Comparison of ENCODE assay signal across 23 cellular contexts in the genomic region with DNA sequence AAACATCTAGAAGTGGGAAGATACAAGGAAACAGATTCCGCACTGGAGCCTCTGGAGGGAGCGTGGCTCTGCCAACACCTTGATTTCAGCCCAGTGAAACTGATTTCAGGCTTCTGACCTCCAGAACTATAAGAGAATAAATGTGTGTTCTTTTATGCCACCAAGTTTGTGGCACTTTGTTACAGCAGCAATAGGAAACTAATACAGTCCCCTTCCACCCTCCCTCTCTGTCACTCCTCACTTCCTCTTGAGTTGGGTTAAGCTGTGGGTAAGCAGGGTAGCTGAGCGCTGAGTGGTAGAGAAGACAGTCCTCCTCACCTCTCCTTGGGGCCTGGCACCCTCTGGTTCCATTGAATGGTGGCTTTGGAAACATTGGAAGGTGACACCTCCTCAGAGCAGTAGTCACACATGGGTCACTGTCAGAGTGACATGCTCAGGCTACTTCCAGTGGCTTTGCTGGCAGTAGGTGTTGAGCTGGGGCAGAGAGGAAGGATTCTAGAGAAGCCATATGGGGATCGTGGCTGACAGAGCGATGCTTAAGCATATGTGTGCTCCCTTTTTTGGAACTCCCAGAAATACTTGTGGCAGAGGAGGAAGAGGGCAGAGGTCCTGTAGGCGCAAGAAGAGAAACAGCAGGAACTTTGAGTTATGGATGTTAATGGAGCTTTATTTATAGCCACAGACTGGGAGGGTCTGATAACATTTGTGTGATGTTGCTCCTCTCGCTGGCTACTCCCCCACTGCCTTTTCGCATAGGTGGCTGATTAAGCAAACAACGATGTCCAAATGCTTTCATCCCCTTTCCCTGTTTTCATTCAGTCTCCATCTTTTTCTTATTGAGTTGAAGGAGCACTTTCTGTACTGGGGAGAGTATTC. TPM values are rescaled to one million over a fixed set of nuclear protein-coding genes. Genes with fewer than 3 reads are reported as not detected.
DNase-seq lines count a peak whose midpoint lies in the region; ATAC-seq, FAIRE-seq and TF ChIP-seq lines count a peak whose summit lies in the region.
"Had no signal": no experiment of that assay in that cellular context is flagged by ENCODE, and none has a peak within 500 bp of the region (broad histone marks: within the 10 kb centered on the region; RNA-seq: fewer than 3 reads in every experiment).

No MANE protein-coding gene starts in this region.

- H2BK5ac ChIP-seq in H9 (ENCODE audit: insufficient read length, low read length), result no peak overlapping the region

- no peak overlapping the region for H3K14ac ChIP-seq in H9 (ENCODE audit: insufficient read depth, low read length)

- no peak overlapping the region for H2AFZ ChIP-seq in H9 (ENCODE audit: low read length)
- H2AFZ ChIP-seq: GM23248 had no signal

- no peak overlapping the region for H2AK5ac ChIP-seq in H9 (ENCODE audit: insufficient read length, low read length)

- no peak overlapping the region for H4K5ac ChIP-seq in H9 (ENCODE audit: insufficient read length, low read depth, low read length)

- H3K27ac Mint-ChIP-seq in H9, result no peak overlapping the region
- H3K27ac Mint-ChIP-seq: CD4-positive, alpha-beta memory T cell had no signal

- ATAC-seq in heart left ventricle, result peak in 3 of 4 donors; percentile 20 to 31 (median 27)
- ATAC-seq: HCT116, Panc1 had no signal

- WGBS in heart left ventricle, 4 donors, result 44 to 52% (median 46%) methylated on average over 9 of the region's 9 CpGs
- WGBS in spleen, 5 donors, result 60 to 74% (median 73%) methylated on average over 9 of the region's 9 CpGs
- no CpG with 5 or more reads among the region's 9 CpGs for WGBS in H9 (ENCODE audit: extremely low coverage, insufficient read length, low lambda C conversion rate)

- H3K27me3 Mint-ChIP-seq in H9 (ENCODE audit: low read depth), result peaks cover 23% of the 10 kb centered on the region

- no peaks in the 10 kb centered on the region for H3K79me1 ChIP-seq in H9 (ENCODE audit: insufficient read depth, low read depth, low read length, poor library complexity, severe bottlenecking)

- no peak overlapping the region for H3K18ac ChIP-seq in H9 (ENCODE audit: insufficient read length, low read depth, low read length)

- H3K4ac ChIP-seq in H9 (ENCODE audit: low read depth, low read length), result no peak overlapping the region

- no peaks in the 10 kb centered on the region for H3K36me3 ChIP-seq in bronchial epithelial cell (ENCODE audit: control insufficient read depth, insufficient read depth, low read length)
- no peaks in the 10 kb centered on the region for H3K36me3 ChIP-seq in heart left ventricle
- H3K36me3 ChIP-seq in spleen, result no peaks in the 10 kb centered on the region
- H3K36me3 ChIP-seq: BLaER1 treated with 17β-estradiol and CSF1 and Interleukin-3, amounts not matched to agents 10 nM and 100 nM; SJSA1 had no signal

- H4K91ac ChIP-seq in H9 (ENCODE audit: insufficient read length, low read depth, low read length), result no peak overlapping the region

- peaks cover 15 to 21% of the 10 kb centered on the region in 2 experiments for H3K9me3 Mint-ChIP-seq in H9

- no peaks in the 10 kb centered on the region for H3K79me2 ChIP-seq in H9 (ENCODE audit: insufficient read depth, low read length)

- H3K4me1 ChIP-seq in heart left ventricle, result peaks cover 0 to 13% (median 0%) of the 10 kb centered on the region in 12 donors
- no peaks in the 10 kb centered on the region for H3K4me1 ChIP-seq in spleen
- peaks cover 13% of the 10 kb centered on the region; the same call in 1 of the 2 replicates for H3K4me1 ChIP-seq in H9 (ENCODE audit: insufficient read depth, low read length)

- peak; percentile 23 for FAIRE-seq in bronchial epithelial cell (lab: Jason Lieb, UNC)

- H4K8ac ChIP-seq in H9 (replicated peaks; ENCODE audit: insufficient read length, low read depth, low read length), result no peak overlapping the region

- H3K27me3 ChIP-seq in bronchial epithelial cell (ENCODE audit: control insufficient read depth, insufficient read depth, low read length), result no peaks in the 10 kb centered on the region
- H3K27me3 ChIP-seq in heart left ventricle, result peaks cover 0 to 33% (median 0%) of the 10 kb centered on the region in 9 donors
- peaks cover 0 to 67% (median 4%) of the 10 kb centered on the region in 7 donors for H3K27me3 ChIP-seq in spleen (replicated peaks in 1 of 7)
- no peaks in the 10 kb centered on the region for H3K27me3 ChIP-seq in H9 (ENCODE audit: insufficient read depth, low read length)
- H3K27me3 ChIP-seq: BLaER1 treated with 17β-estradiol and CSF1 and Interleukin-3, amounts not matched to agents 10 nM and 100 nM; SJSA1 had no signal

- peaks cover 34 to 37% of the 10 kb centered on the region in 2 experiments for H3K4me1 Mint-ChIP-seq in H9
- H3K4me1 Mint-ChIP-seq: CD4-positive, alpha-beta memory T cell had no signal

- H3K9ac ChIP-seq in H9 (ENCODE audit: extremely low read depth, insufficient read length, low read length), result no peak overlapping the region
- H3K9ac ChIP-seq: BLaER1 treated with 17β-estradiol and CSF1 and Interleukin-3, amounts not matched to agents 10 nM and 100 nM; GM23248 had no signal

- H2BK120ac ChIP-seq in H9 (ENCODE audit: low read depth, low read length, poor library complexity, severe bottlenecking), result no peak overlapping the region

- no peak overlapping the region for H2BK15ac ChIP-seq in H9 (ENCODE audit: low read depth, low read length)

- H2BK20ac ChIP-seq in H9 (ENCODE audit: low read depth, low read length, poor library complexity, severe bottlenecking), result no peak overlapping the region

- TF ChIP-seq POLR2A in heart left ventricle (IDR thresholded peaks at IDR 0.05) (no peak), spleen (IDR thresholded peaks at IDR 0.05) (no peak)

- no peak overlapping the region for H3K4me3 Mint-ChIP-seq in H9
- H3K4me3 Mint-ChIP-seq: CD4-positive, alpha-beta memory T cell had no signal

- no peaks in the 10 kb centered on the region for H4K20me1 ChIP-seq in H9 (ENCODE audit: control insufficient read depth, insufficient read depth, insufficient read length)
- H4K20me1 ChIP-seq: BLaER1 treated with 17β-estradiol and CSF1 and Interleukin-3, amounts not matched to agents 10 nM and 100 nM had no signal

- H3K9me3 ChIP-seq in heart left ventricle (peaks cover 0 to 18% (median 2%) of the 10 kb centered on the region in 12 donors), spleen (peaks cover 0 to 20% (median 9%) of the 10 kb centered on the region in 8 donors), H9 (ENCODE audit: control insufficient read depth, low read depth, low read length) (no peaks in the 10 kb centered on the region)
- H3K9me3 ChIP-seq: Caco-2, SJSA1 had no signal

- intact Hi-C loops in heart left ventricle (cut with DNase I) (no loop called here), spleen (cut with DNase I; ENCODE audit: low total_unique reads) (no loop called here)

- no peaks in the 10 kb centered on the region for H3K23me2 ChIP-seq in H9 (ENCODE audit: insufficient read length, low read depth, low read length, poor library complexity, severe bottlenecking)

- peaks cover 4 to 24% (median 9%) of the 10 kb centered on the region in 3 experiments; a peak in 6 of 7 replicates for H3K36me3 Mint-ChIP-seq in H9 (ENCODE audit: insufficient read depth in 1 of 3, low read depth in 3 of 3)

- no peak overlapping the region for H3T11ph ChIP-seq in H9 (ENCODE audit: low read length)

- H3K27ac ChIP-seq in heart left ventricle (peak overlapping the region in 5 of 12 donors; percentile 26 to 64 (median 33)), spleen (no peak overlapping the region), H9 (ENCODE audit: insufficient read length, low read depth, low read length) (no peak overlapping the region)
- H3K27ac ChIP-seq: GM23248, SJSA1 had no signal

- H3K23ac ChIP-seq in H9 (ENCODE audit: insufficient read length, low read depth, low read length), result no peak overlapping the region

- H3K56ac ChIP-seq in H9 (ENCODE audit: insufficient read length, low read depth, low read length), result no peak overlapping the region

- no peak overlapping the region for H2BK12ac ChIP-seq in H9 (ENCODE audit: insufficient read length, low read depth, low read length)

- H3K4me3 ChIP-seq in bronchial epithelial cell (ENCODE audit: low read depth, low read length) (no peak overlapping the region), heart left ventricle (no peak overlapping the region), spleen (no peak overlapping the region)
- H3K4me3 ChIP-seq: BLaER1 treated with 17β-estradiol and CSF1 and Interleukin-3, amounts not matched to agents 10 nM and 100 nM; GM23248; SJSA1 had no signal

- no peak overlapping the region for H3K4me2 ChIP-seq in H9 (ENCODE audit: insufficient read depth, insufficient read length, low read length)

- TF ChIP-seq CTCF in bronchial epithelial cell (IDR thresholded peaks at IDR 0.05; ENCODE audit: insufficient read depth, low read length, severe bottlenecking) (no peak), heart left ventricle (IDR thresholded peaks at IDR 0.05) (no peak), spleen (IDR thresholded peaks at IDR 0.05 in 8 of 11, conservative IDR thresholded peaks at IDR 0.05 in 3 of 11) (no peak), H9 (conservative IDR thresholded peaks at IDR 0.05) (no peak)

- no peak for DNase-seq in bronchial epithelial cell (ENCODE audit: low read depth)
- no peak for DNase-seq in heart left ventricle
- DNase-seq in left kidney (ENCODE audit: low read depth, low spot score), result peak; percentile 91
- peak; percentile 34 for DNase-seq in spleen
- no peak for DNase-seq in OCI-M1 (lab: John Stamatoyannopoulos, UW)
- DNase-seq in stimulated activated CD4-positive, alpha-beta T cell treated with anti-CD3 and anti-CD28 coated beads, Interleukin-12 subunit alpha, Interleukin-12 subunit beta, amount 100 ng/mL, for 4 hours, result no peak
- no peak for DNase-seq in H9
- DNase-seq: ACHN; Caco-2; CD4-positive, alpha-beta memory T cell; DMS 273 treated with DMSO at 0.1 percent for 48 hours; DMS79 treated with DMSO at 0.1 percent for 48 hours; GM23248; KBM-7; NCI-H1092; NCI-H1436; NCI-H2029; NCI-H2227 treated with DMSO at 0.1 percent for 48 hours; NCI-H510A had no signal

RNA-seq across cellular contexts. Expression of gene HCN4, which starts 14.8 kb away (rescaled TPM):
- total RNA-seq in bronchial epithelial cell (not detected in 2 replicates), heart left ventricle (10 to 100 TPM in 4 of 9 donors, 1 to 10 TPM in 5; 6.0 to 23.0 (median 9.7) TPM), spleen (not detected), H9 (2021) (10.5 and 10.6 TPM in 2 replicates)
- polyA plus RNA-seq in heart left ventricle (1 to 10 TPM; 5.1 to 8.3 TPM), spleen (not detected)
- total RNA-seq: CD4-positive, alpha-beta memory T cell; GM23248; SJSA1 had no signal
- polyA plus RNA-seq: CD4-positive, alpha-beta memory T cell had no signal

RNA-seq across cellular contexts. Expression of gene REC114, which starts 59.4 kb away (rescaled TPM):
- total RNA-seq in bronchial epithelial cell (not detected in 2 replicates), heart left ventricle (under 1 TPM in 3 of 9 donors, not detected in 6; 0.32 to 0.82 (median 0.65) TPM), spleen (not detected), H9 (2021) (not detected in 2 replicates)
- polyA plus RNA-seq in heart left ventricle (under 1 TPM in 1 of 2 donors, not detected in 1; 0.23 TPM), spleen (not detected)
- total RNA-seq: Caco-2; CD4-positive, alpha-beta memory T cell; GM23248; SJSA1 had no signal
- polyA plus RNA-seq: CD4-positive, alpha-beta memory T cell; GM23248 had no signal

Comparison
In these comparisons a context has a peak if more than half of its experiments do, and no peak if none do; other contexts are left out.
1. DNase-seq: peak in left kidney (single experiment) and spleen (single experiment); none in bronchial epithelial cell (single experiment), heart left ventricle (0 of 5), OCI-M1 (single experiment), stimulated activated CD4-positive, alpha-beta T cell treated with anti-CD3 and anti-CD28 coated beads, Interleukin-12 subunit alpha, Interleukin-12 subunit beta, amount 100 ng/mL, for 4 hours (single experiment) and H9 (single experiment).